Comparison of ENCODE assay signal across 15 cellular contexts in the genomic region with DNA sequence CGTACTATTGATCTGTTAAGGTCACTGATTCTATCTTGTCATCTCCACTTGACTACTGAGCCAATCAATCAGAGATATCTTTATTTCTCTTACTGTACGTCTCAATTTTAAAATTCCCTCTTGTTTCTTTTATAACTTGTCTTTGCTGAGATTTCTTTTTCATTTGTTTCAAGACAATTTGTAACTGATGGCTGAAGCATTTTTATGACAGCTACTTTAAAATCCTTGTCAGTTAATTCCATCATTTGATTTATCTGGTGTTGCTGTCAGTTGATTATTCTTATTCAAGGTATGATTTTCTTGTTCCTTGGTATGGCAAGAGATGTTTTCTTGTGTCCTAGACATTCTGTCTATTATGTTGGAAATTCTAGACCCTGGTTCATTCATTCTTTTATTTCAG.
DNase-seq lines count a peak whose midpoint lies in the region; TF ChIP-seq lines count a peak whose summit lies in the region.
"Had no signal": no experiment of that assay in that cellular context is flagged by ENCODE, and none has a peak within 500 bp of the region (broad histone marks: within the 10 kb centered on the region; RNA-seq: fewer than 3 reads in every experiment).

No MANE protein-coding gene starts in this region.

- TF ChIP-seq CTCF in MCF 10A (IDR thresholded peaks at IDR 0.05; ENCODE audit: unreplicated experiment) (no peak), breast epithelium (IDR thresholded peaks at IDR 0.05) (no peak), neural cell (IDR thresholded peaks at IDR 0.05; ENCODE audit: poor library complexity, severe bottlenecking) (no peak)

- TF ChIP-seq RAD21 in neural cell (conservative IDR thresholded peaks at IDR 0.05), result no peak

- TF ChIP-seq EP300 in neural cell (conservative IDR thresholded peaks at IDR 0.05; ENCODE audit: poor library complexity, severe bottlenecking), result peak; percentile 91

- BruUV-seq in MCF 10A (replicated peaks; lab: Mats Ljungman, UMichigan), result no TSS peak

- no peak overlapping the region for H3K4me3 Mint-ChIP-seq in MCF 10A (ENCODE audit: unreplicated experiment)
- H3K4me3 Mint-ChIP-seq: CD14-positive monocyte; CD4-positive, alpha-beta T cell; CD8-positive, alpha-beta T cell had no signal

- H3K36me3 Mint-ChIP-seq in MCF 10A (ENCODE audit: insufficient read depth, unreplicated experiment), result peaks cover 7% of the 10 kb centered on the region

- no peaks in the 10 kb centered on the region for H3K36me3 ChIP-seq in breast epithelium
- H3K36me3 ChIP-seq in neural cell (ENCODE audit: insufficient read depth, low read length), result no peaks in the 10 kb centered on the region
- H3K36me3 ChIP-seq: BE2C had no signal

- H3K9me2 ChIP-seq in neural cell (ENCODE audit: insufficient read depth, low read length), result no peaks in the 10 kb centered on the region

- H3F3A ChIP-seq in neural cell (ENCODE audit: insufficient read depth, low read length, poor library complexity, severe bottlenecking), result no peaks in the 10 kb centered on the region

- DNase-seq in MCF 10A (ENCODE audit: unreplicated experiment) (no peak), breast epithelium (ENCODE audit: low spot score in 2 of 2) (no peak), epidermal melanocyte (ENCODE audit: insufficient read length, low spot score) (peak; percentile 13), amniotic stem cell (lab: John Stamatoyannopoulos, UW) (no peak), CD1c-positive myeloid dendritic cell (ENCODE audit: extremely low spot score) (no peak)
- DNase-seq: Calu3; CD4-positive, alpha-beta T cell; CD8-positive, alpha-beta T cell; DMS79 treated with DMSO at 0.1 percent for 48 hours; GF-D8 had no signal

- CTCF ChIA-PET in MCF 10A (lab: Yijun Ruan, JAX), result interaction anchor here (0.6 kb wide), 1 partner anchor 739 kb away, joined by 3 read pairs; no protein-coding TSS in a partner anchor

- no peak overlapping the region for H3K4me2 ChIP-seq in neural cell (ENCODE audit: low read length)
- H3K4me2 ChIP-seq: BLaER1 had no signal

- H3K9me3 ChIP-seq in breast epithelium, result no peaks in the 10 kb centered on the region
- no peaks in the 10 kb centered on the region for H3K9me3 ChIP-seq in neural cell (ENCODE audit: low read length)
- H3K9me3 ChIP-seq: BE2C, BLaER1, Caco-2 had no signal

- H3K27ac ChIP-seq in breast epithelium (no peak overlapping the region), neural cell (ENCODE audit: low read length) (peak overlapping the region; percentile 51)
- H3K27ac ChIP-seq: BLaER1 had no signal

- no peak overlapping the region for H3K9ac ChIP-seq in neural cell (ENCODE audit: low read length)
- H3K9ac ChIP-seq: BLaER1 had no signal

- H3K27me3 Mint-ChIP-seq in MCF 10A (ENCODE audit: insufficient read depth, unreplicated experiment), result no peaks in the 10 kb centered on the region
- H3K27me3 Mint-ChIP-seq: CD4-positive, alpha-beta T cell had no signal

- no peaks in the 10 kb centered on the region for H3K9me3 Mint-ChIP-seq in MCF 10A (ENCODE audit: unreplicated experiment)
- H3K9me3 Mint-ChIP-seq: CD8-positive, alpha-beta T cell had no signal

- H3K4me3 ChIP-seq in breast epithelium (no peak overlapping the region), neural cell (ENCODE audit: low read length) (no peak overlapping the region)
- H3K4me3 ChIP-seq: BLaER1 had no signal

- H3K27me3 ChIP-seq in breast epithelium, result no peaks in the 10 kb centered on the region
- H3K27me3 ChIP-seq in neural cell (ENCODE audit: insufficient read depth, low read depth, low read length), result no peaks in the 10 kb centered on the region
- H3K27me3 ChIP-seq: BE2C, BLaER1 had no signal

- H4K20me1 ChIP-seq in neural cell (ENCODE audit: insufficient read depth), result no peaks in the 10 kb centered on the region
- H4K20me1 ChIP-seq: BLaER1 had no signal

- intact Hi-C loops in MCF 10A (cut with micrococcal nuclease), result no loop called here
- intact Hi-C loops in breast epithelium (cut with DNase I; ENCODE audit: low total_unique reads), result no loop called here

- POLR2A ChIA-PET in MCF 10A (lab: Yijun Ruan, JAX), result no interaction called here

- H3K27ac Mint-ChIP-seq in MCF 10A (ENCODE audit: low read depth, unreplicated experiment), result peak overlapping the region; percentile 66
- H3K27ac Mint-ChIP-seq: CD4-positive, alpha-beta T cell; CD8-positive, alpha-beta T cell had no signal

- no peak overlapping the region for H2AFZ ChIP-seq in neural cell (ENCODE audit: low read depth, low read length)

- H3K4me1 Mint-ChIP-seq in MCF 10A (ENCODE audit: insufficient read depth, unreplicated experiment), result no peaks in the 10 kb centered on the region
- H3K4me1 Mint-ChIP-seq: CD14-positive monocyte had no signal

- H3K79me2 ChIP-seq in neural cell (replicated peaks; ENCODE audit: insufficient read depth, low read length), result no peaks in the 10 kb centered on the region

- TF ChIP-seq POLR2A in breast epithelium (IDR thresholded peaks at IDR 0.05), result no peak

- no peaks in the 10 kb centered on the region for H3K4me1 ChIP-seq in breast epithelium
- H3K4me1 ChIP-seq: BE2C, BLaER1, Caco-2 had no signal

TF ChIP-seq in neural cell, 6 proteins besides CTCF, POLR2A, EP300 and RAD21:
- TF ChIP-seq POLR2AphosphoS5 (IDR thresholded peaks at IDR 0.05) (peak; percentile 34), MXI1 (conservative IDR thresholded peaks at IDR 0.05; ENCODE audit: poor library complexity, severe bottlenecking) (no peak)
